In the genomic region with DNA sequence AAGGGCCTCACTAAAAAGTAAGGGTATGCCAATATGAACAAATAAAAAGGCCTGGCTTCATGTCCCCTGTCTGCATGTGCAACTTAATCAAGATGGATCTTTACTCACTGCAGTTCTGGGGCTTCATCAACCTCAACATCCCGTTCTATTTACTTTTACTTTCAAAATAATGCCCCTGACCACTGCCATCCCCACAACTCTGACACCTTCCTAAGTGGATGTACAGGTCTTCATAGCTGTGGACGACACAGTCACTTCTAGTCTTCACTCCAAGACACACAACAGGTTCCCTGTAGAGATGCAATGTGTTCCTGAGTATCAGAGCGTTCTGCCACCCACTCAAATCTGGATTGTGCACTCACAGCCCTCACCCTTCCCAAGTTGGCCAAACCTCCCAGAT, we compare ENCODE assay signal across 1 cellular context.
TF ChIP-seq lines count a peak whose summit lies in the region.

No MANE protein-coding gene starts in this region.

TF ChIP-seq in HepG2, 621 proteins besides CTCF, POLR2A, EP300 and RAD21 (continued from another document):
- TF ChIP-seq, protein P1, sequence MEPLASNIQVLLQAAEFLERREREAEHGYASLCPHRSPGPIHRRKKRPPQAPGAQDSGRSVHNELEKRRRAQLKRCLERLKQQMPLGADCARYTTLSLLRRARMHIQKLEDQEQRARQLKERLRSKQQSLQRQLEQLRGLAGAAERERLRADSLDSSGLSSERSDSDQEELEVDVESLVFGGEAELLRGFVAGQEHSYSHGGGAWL (CRISPR knock-in tag; IDR thresholded peaks at IDR 0.05) = no peak
- TF ChIP-seq ZNF570 (CRISPR knock-in tag; IDR thresholded peaks at IDR 0.05; ENCODE audit: borderline replicate concordance) (no peak), PHB2 (IDR thresholded peaks at IDR 0.05; ENCODE audit: partially characterized antibody) (no peak), HOXA9 (CRISPR knock-in tag; IDR thresholded peaks at IDR 0.05; ENCODE audit: borderline replicate concordance) (no peak), ZNF101 (CRISPR knock-in tag; IDR thresholded peaks at IDR 0.05; ENCODE audit: borderline replicate concordance, low read depth) (no peak), YY1 (IDR thresholded peaks at IDR 0.05; ENCODE audit: insufficient read depth, insufficient replicate concordance, low read depth, low read length) (no peak)
- TF ChIP-seq, protein P2, sequence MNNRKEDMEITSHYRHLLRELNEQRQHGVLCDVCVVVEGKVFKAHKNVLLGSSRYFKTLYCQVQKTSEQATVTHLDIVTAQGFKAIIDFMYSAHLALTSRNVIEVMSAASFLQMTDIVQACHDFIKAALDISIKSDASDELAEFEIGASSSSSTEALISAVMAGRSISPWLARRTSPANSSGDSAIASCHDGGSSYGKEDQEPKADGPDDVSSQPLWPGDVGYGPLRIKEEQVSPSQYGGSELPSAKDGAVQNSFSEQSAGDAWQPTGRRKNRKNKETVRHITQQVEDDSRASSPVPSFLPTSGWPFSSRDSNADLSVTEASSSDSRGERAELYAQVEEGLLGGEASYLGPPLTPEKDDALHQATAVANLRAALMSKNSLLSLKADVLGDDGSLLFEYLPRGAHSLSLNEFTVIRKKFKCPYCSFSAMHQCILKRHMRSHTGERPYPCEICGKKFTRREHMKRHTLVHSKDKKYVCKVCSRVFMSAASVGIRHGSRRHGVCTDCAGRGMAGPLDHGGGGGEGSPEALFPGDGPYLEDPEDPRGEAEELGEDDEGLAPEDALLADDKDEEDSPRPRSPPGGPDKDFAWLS (CRISPR knock-in tag; IDR thresholded peaks at IDR 0.05; ENCODE audit: borderline replicate concordance) = no peak
- TF ChIP-seq, protein P3, sequence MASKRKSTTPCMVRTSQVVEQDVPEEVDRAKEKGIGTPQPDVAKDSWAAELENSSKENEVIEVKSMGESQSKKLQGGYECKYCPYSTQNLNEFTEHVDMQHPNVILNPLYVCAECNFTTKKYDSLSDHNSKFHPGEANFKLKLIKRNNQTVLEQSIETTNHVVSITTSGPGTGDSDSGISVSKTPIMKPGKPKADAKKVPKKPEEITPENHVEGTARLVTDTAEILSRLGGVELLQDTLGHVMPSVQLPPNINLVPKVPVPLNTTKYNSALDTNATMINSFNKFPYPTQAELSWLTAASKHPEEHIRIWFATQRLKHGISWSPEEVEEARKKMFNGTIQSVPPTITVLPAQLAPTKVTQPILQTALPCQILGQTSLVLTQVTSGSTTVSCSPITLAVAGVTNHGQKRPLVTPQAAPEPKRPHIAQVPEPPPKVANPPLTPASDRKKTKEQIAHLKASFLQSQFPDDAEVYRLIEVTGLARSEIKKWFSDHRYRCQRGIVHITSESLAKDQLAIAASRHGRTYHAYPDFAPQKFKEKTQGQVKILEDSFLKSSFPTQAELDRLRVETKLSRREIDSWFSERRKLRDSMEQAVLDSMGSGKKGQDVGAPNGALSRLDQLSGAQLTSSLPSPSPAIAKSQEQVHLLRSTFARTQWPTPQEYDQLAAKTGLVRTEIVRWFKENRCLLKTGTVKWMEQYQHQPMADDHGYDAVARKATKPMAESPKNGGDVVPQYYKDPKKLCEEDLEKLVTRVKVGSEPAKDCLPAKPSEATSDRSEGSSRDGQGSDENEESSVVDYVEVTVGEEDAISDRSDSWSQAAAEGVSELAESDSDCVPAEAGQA (IDR thresholded peaks at IDR 0.05; ENCODE audit: low read depth) = no peak
- TF ChIP-seq, protein P3 (CRISPR knock-in tag; IDR thresholded peaks at IDR 0.05; ENCODE audit: borderline replicate concordance) = no peak
- TF ChIP-seq, protein P4, sequence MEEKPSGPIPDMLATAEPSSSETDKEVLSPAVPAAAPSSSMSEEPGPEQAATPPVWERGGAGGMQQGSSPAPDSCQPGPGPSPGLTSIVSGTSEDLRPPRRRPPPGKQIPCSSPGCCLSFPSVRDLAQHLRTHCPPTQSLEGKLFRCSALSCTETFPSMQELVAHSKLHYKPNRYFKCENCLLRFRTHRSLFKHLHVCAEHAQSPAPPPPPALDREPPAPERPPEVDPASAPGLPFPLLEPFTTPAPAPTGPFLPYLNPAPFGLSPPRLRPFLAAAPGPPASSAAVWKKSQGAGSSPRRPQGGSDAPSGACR (CRISPR knock-in tag; IDR thresholded peaks at IDR 0.05) = no peak
